8 cellular contexts compared by ENCODE assay signal in the genomic region with DNA sequence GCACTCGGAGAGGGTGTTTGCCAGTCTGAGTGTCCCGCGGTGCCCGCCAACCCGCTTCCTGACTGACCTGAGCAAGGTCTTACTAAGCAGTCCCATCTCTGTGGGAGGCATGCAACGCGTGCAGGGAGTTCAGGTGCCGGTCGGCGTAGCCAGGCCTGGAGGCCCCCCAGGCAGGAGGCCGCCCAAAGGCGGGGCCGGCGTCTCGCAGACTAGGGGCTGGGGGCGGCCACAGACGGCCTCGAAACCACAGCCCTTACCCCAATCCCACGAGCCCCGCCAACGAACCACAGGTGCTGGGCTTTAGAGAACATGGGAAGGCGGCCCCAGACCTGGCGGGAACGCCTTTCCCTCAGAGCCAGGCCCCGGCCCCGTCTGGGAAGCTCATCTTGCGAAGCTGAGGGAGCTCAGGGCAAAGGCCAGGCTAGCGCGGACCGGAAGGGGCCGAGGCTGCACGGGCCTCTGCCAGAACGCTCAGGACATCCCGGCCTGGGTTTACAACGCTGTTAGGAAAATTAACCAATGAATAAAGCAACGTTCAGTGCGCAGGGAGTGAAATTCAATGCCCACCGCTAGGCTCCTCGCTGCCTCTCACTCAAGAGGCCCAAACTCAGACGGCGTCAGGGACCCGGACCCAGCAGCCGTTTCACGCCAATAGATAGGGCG. TPM values are rescaled to one million over a fixed set of nuclear protein-coding genes. Genes with fewer than 3 reads are reported as not detected.
DNase-seq lines count a peak whose midpoint lies in the region; ATAC-seq, FAIRE-seq and TF ChIP-seq lines count a peak whose summit lies in the region.

No MANE protein-coding gene starts in this region.

- H3K36me3 Mint-ChIP-seq in WTC11 = peaks cover 33% of the 10 kb centered on the region

- ATAC-seq in GM19438 (IDR thresholded peaks at IDR 0.05; ENCODE audit: low read depth, unreplicated experiment) = peak; percentile 22
- ATAC-seq in HG03520 (IDR thresholded peaks at IDR 0.05; ENCODE audit: unreplicated experiment) = peak; percentile 24
- peak; percentile 33 for ATAC-seq in WTC11

- TF ChIP-seq CTCF in BE2C (IDR thresholded peaks at IDR 0.05; ENCODE audit: low read depth, low read length) = no peak
- TF ChIP-seq CTCF in WTC11 (IDR thresholded peaks at IDR 0.05) = no peak

- H3K36me3 ChIP-seq in BE2C (peaks cover 13% of the 10 kb centered on the region), duodenal mucosa (ENCODE audit: control insufficient read depth in 1 of 2, insufficient read depth in 2 of 2, low read length in 2 of 2) (peaks cover 4 to 12% of the 10 kb centered on the region in 2 donors), stomach smooth muscle (ENCODE audit: control insufficient read depth in 2 of 2, insufficient read depth in 2 of 2, low read length in 2 of 2) (peaks cover 7 to 9% of the 10 kb centered on the region in 2 donors)

- peaks cover 32% of the 10 kb centered on the region for H3K4me1 Mint-ChIP-seq in WTC11

- H3K4me3 ChIP-seq in BE2C (ENCODE audit: low read depth, low read length) (peak overlapping the region; percentile 87), duodenal mucosa (ENCODE audit: low read depth in 1 of 2, low read length in 2 of 2) (peak overlapping the region; percentile 74 to 83), mononuclear cell (ENCODE audit: low read length) (peak overlapping the region; percentile 61), stomach smooth muscle (ENCODE audit: low read length in 2 of 2) (peak overlapping the region; percentile 89 to 95)

- CTCF ChIA-PET in WTC11 (lab: Charles Lee) = interaction anchor here (0.7 to 6.3 kb wide), 22 partner anchors 10 to 332 kb away, joined by 3 to 149 read pairs (median 4); partner anchors contain the start of genes CASTOR1, CCDC157, RNF215 and SEC14L2

- H3K27ac ChIP-seq in duodenal mucosa (ENCODE audit: low read depth, low read length) = peak overlapping the region; percentile 96
- peak overlapping the region; percentile 95 for H3K27ac ChIP-seq in stomach smooth muscle (ENCODE audit: low read length)

- DNase-seq in BE2C (peak; percentile 30), WTC11 (ENCODE audit: low spot score) (peak; percentile 76), GM19239 (ENCODE audit: insufficient read length, low spot score) (no peak)

- POLR2A ChIA-PET in WTC11 (lab: Charles Lee) = interaction anchor here (0.6 to 3.2 kb wide), 11 partner anchors 10 to 336 kb away, joined by 3 to 35 read pairs (median 6); partner anchors contain the start of genes CCDC157, RNF215, SEC14L2 and SF3A1

- no peaks in the 10 kb centered on the region for H3K9me3 ChIP-seq in BE2C
- no peaks in the 10 kb centered on the region for H3K9me3 ChIP-seq in duodenal mucosa (ENCODE audit: control insufficient read depth in 1 of 2, low read length in 2 of 2)
- no peaks in the 10 kb centered on the region for H3K9me3 ChIP-seq in mononuclear cell (ENCODE audit: low read depth, low read length)
- H3K9me3 ChIP-seq in stomach smooth muscle (ENCODE audit: control insufficient read depth in 2 of 2, low read length in 2 of 2) = no peaks in the 10 kb centered on the region

- H3K27me3 ChIP-seq in BE2C (no peaks in the 10 kb centered on the region), duodenal mucosa (ENCODE audit: control insufficient read depth in 1 of 2, insufficient read depth in 2 of 2, low read length in 2 of 2) (no peaks in the 10 kb centered on the region), mononuclear cell (ENCODE audit: insufficient read depth, low read length) (no peaks in the 10 kb centered on the region), stomach smooth muscle (ENCODE audit: control insufficient read depth in 1 of 2, insufficient read depth in 2 of 2, low read length in 2 of 2) (no peaks in the 10 kb centered on the region)

- peaks cover 19% of the 10 kb centered on the region for H3K4me1 ChIP-seq in BE2C
- H3K4me1 ChIP-seq in duodenal mucosa (ENCODE audit: control insufficient read depth in 1 of 2, insufficient read depth in 2 of 2, low read length in 2 of 2) = peaks cover 55 to 71% of the 10 kb centered on the region in 2 donors
- H3K4me1 ChIP-seq in mononuclear cell (ENCODE audit: insufficient read depth, low read length) = peaks cover 47% of the 10 kb centered on the region
- peaks cover 53% of the 10 kb centered on the region for H3K4me1 ChIP-seq in stomach smooth muscle (ENCODE audit: control insufficient read depth, insufficient read depth, low read length)

- H3K4me3 Mint-ChIP-seq in WTC11 = peak overlapping the region; percentile 83

- H3K9ac ChIP-seq in duodenal mucosa (ENCODE audit: low read depth in 1 of 2, low read length in 2 of 2) = peak overlapping the region; percentile 92 to 97
- peak overlapping the region; percentile 95 to 97 for H3K9ac ChIP-seq in stomach smooth muscle (ENCODE audit: low read length in 2 of 2)

- FAIRE-seq in GM19239 (lab: Jason Lieb, UNC) = no peak

- peak overlapping the region; percentile 99 for H3K27ac Mint-ChIP-seq in WTC11

- H3K27me3 Mint-ChIP-seq in WTC11 (ENCODE audit: low read depth) = no peaks in the 10 kb centered on the region; the same call in 1 of the 2 replicates

- no peaks in the 10 kb centered on the region for H3K9me3 Mint-ChIP-seq in WTC11

TF ChIP-seq in WTC11, 78 proteins besides CTCF, POLR2A, EP300 and RAD21 (continues in another document):
- TF ChIP-seq ZNF232 (CRISPR knock-in tag; IDR thresholded peaks at IDR 0.05) (peak; percentile 78), ZNF121 (CRISPR knock-in tag; IDR thresholded peaks at IDR 0.05) (peak; percentile 94), JUN (CRISPR knock-in tag; IDR thresholded peaks at IDR 0.05) (0 out of 2 replicates have a peak, but pooled peaks have one; percentile 47), HMGA2 (CRISPR knock-in tag; IDR thresholded peaks at IDR 0.05) (no peak), ZNF423 (CRISPR knock-in tag; IDR thresholded peaks at IDR 0.05) (peak; percentile 34; the same call in 1 of the 2 replicates), ZNF281 (CRISPR knock-in tag; IDR thresholded peaks at IDR 0.05) (no peak), RELA (CRISPR knock-in tag; IDR thresholded peaks at IDR 0.05; ENCODE audit: borderline replicate concordance) (peak; percentile 58; the same call in 1 of the 2 replicates), MAX (CRISPR knock-in tag; IDR thresholded peaks at IDR 0.05) (peak; percentile 69; the same call in 1 of the 2 replicates), SOX15 (CRISPR knock-in tag; IDR thresholded peaks at IDR 0.05) (no peak), ZBTB21 (CRISPR knock-in tag; IDR thresholded peaks at IDR 0.05; ENCODE audit: borderline replicate concordance) (peak; percentile 50; the same call in 1 of the 2 replicates), NFE2L1 (CRISPR knock-in tag; IDR thresholded peaks at IDR 0.05) (no peak), GTF2I (CRISPR knock-in tag; conservative IDR thresholded peaks at IDR 0.05) (no peak), SMAD3 (CRISPR knock-in tag; IDR thresholded peaks at IDR 0.05; ENCODE audit: borderline replicate concordance) (no peak), IRF1 (CRISPR knock-in tag; IDR thresholded peaks at IDR 0.05) (no peak), CREB1 (CRISPR knock-in tag; IDR thresholded peaks at IDR 0.05) (0 out of 2 replicates have a peak, but pooled peaks have one; percentile 31), CBFB (CRISPR knock-in tag; IDR thresholded peaks at IDR 0.05; ENCODE audit: low read depth) (0 out of 2 replicates have a peak, but pooled peaks have one; percentile 22), ATF3 (CRISPR knock-in tag; conservative IDR thresholded peaks at IDR 0.05) (no peak)

RNA-seq across cellular contexts. Expression of gene MTFP1, which starts 2.1 kb away (rescaled TPM):
- 112 TPM for polyA plus RNA-seq in BE2C (2012; ENCODE audit: insufficient read depth, insufficient read length, low read depth)
- 75.0 to 78.7 TPM (median 75.5 TPM) in 3 replicates for total RNA-seq in WTC11 (2021)
- 24.5 TPM for total RNA-seq in mononuclear cell

RNA-seq across cellular contexts. Expression of gene SEC14L2, which starts 26.6 kb away (rescaled TPM):
- polyA plus RNA-seq in BE2C (2012; ENCODE audit: insufficient read depth, insufficient read length, low read depth) = 1.6 TPM
- total RNA-seq in WTC11 (2021) = 2.4 to 3.9 TPM (median 3.9 TPM) in 3 replicates
- 15.5 TPM for total RNA-seq in mononuclear cell

RNA-seq across cellular contexts. Expression of gene RNF215, which starts 36.2 kb away (rescaled TPM):
- polyA plus RNA-seq in BE2C (2012; ENCODE audit: insufficient read depth, insufficient read length, low read depth) = 16.6 TPM
- 25.4 to 28.6 TPM (median 27.6 TPM) in 3 replicates for total RNA-seq in WTC11 (2021)
- total RNA-seq in mononuclear cell = 3.3 TPM

RNA-seq across cellular contexts. Expression of gene SEC14L3, which starts 48.4 kb away (rescaled TPM):
- not detected for polyA plus RNA-seq in BE2C (2012; ENCODE audit: insufficient read depth, insufficient read length, low read depth)
- total RNA-seq in WTC11 (2021) = not detected in 3 replicates
- total RNA-seq in mononuclear cell = not detected
